Comparison of ENCODE assay signal across 19 cellular contexts in genomic region chr9:86330186-86330585, GRCh38.
"Had no signal": no experiment of that assay in that cellular context is flagged by ENCODE, and none has a peak within 500 bp of the region (broad histone marks: within the 10 kb centered on the region; RNA-seq: fewer than 3 reads in every experiment).

No MANE protein-coding gene starts in this region.

- H3K27ac Mint-ChIP-seq: activated naive CD4-positive, alpha-beta T cell treated with anti-CD3 and anti-CD28 coated beads, Interleukin-2, amount 50 U/mL, for 72 hours; IgD-negative memory B cell had no signal

- H3K9me3 Mint-ChIP-seq: activated naive CD4-positive, alpha-beta T cell treated with anti-CD3 and anti-CD28 coated beads, Interleukin-2, amount 50 U/mL, for 72 hours; activated T-helper 1 cell treated with anti-CD3 and anti-CD28 coated beads, Interleukin-12 subunit alpha, Interleukin-12 subunit beta, Interleukin-2, Interleukin-4 antibody, amounts not matched to agents 30 ng/mL and 10 ng/mL and 1 ng/mL, durations not matched to agents 14 hours and 24 hours and 36 hours; T-cell had no signal

- H3K4me3 Mint-ChIP-seq: activated T-helper 1 cell treated with anti-CD3 and anti-CD28 coated beads, Interleukin-12 subunit alpha, Interleukin-12 subunit beta, Interleukin-2, Interleukin-4 antibody, amounts not matched to agents 30 ng/mL and 10 ng/mL and 1 ng/mL, durations not matched to agents 14 hours and 24 hours and 36 hours; IgD-negative memory B cell; T-cell had no signal

- DNase-seq: activated CD4-positive, alpha-beta T cell treated with anti-CD3 and anti-CD28 coated beads for 4 hours; activated CD8-positive, alpha-beta memory T cell treated with anti-CD3 and anti-CD28 coated beads for 24 hours; activated effector memory CD4-positive, alpha-beta T cell treated with anti-CD3 and anti-CD28 coated beads, Interleukin-2, amount 50 U/mL, for 16 hours; activated naive CD4-positive, alpha-beta T cell treated with Interleukin-2 at 50 U/mL for 16 hours; brain microvascular endothelial cell; KG1; NCI-H1092; NCI-H1417; NCI-H2029; NCI-H2107; NCI-H2171 treated with DMSO at 0.1 percent for 48 hours; NCI-H526; NCI-H774; SIG-M5; T-cell; WERI-Rb-1 had no signal

- H3K27me3 Mint-ChIP-seq: IgD-negative memory B cell, T-cell had no signal

- ATAC-seq: T-cell had no signal
